In genomic region chr21:36069713-36070573, GRCh38 we compare ENCODE assay signal across 1 cellular context.
A peak's percentile ranks its signal among the peaks of the same experiment; 100 is the strongest.
TF ChIP-seq lines count a peak whose summit lies in the region.

CBR1 (plus strand) TSS chr21:36070024; CDS start chr21:36070116, 92 bp downstream.

TF ChIP-seq in HepG2, 621 proteins besides CTCF, POLR2A, EP300 and RAD21 (continued from another document and continues in another):
- no peak for TF ChIP-seq NR3C1 (CRISPR knock-in tag; IDR thresholded peaks at IDR 0.05)
- TF ChIP-seq ZNF598 (CRISPR knock-in tag; IDR thresholded peaks at IDR 0.05; ENCODE audit: borderline replicate concordance): no peak
- TF ChIP-seq HNRNPL (IDR thresholded peaks at IDR 0.05; ENCODE audit: low read depth, low read length): no peak
- TF ChIP-seq, protein P1, sequence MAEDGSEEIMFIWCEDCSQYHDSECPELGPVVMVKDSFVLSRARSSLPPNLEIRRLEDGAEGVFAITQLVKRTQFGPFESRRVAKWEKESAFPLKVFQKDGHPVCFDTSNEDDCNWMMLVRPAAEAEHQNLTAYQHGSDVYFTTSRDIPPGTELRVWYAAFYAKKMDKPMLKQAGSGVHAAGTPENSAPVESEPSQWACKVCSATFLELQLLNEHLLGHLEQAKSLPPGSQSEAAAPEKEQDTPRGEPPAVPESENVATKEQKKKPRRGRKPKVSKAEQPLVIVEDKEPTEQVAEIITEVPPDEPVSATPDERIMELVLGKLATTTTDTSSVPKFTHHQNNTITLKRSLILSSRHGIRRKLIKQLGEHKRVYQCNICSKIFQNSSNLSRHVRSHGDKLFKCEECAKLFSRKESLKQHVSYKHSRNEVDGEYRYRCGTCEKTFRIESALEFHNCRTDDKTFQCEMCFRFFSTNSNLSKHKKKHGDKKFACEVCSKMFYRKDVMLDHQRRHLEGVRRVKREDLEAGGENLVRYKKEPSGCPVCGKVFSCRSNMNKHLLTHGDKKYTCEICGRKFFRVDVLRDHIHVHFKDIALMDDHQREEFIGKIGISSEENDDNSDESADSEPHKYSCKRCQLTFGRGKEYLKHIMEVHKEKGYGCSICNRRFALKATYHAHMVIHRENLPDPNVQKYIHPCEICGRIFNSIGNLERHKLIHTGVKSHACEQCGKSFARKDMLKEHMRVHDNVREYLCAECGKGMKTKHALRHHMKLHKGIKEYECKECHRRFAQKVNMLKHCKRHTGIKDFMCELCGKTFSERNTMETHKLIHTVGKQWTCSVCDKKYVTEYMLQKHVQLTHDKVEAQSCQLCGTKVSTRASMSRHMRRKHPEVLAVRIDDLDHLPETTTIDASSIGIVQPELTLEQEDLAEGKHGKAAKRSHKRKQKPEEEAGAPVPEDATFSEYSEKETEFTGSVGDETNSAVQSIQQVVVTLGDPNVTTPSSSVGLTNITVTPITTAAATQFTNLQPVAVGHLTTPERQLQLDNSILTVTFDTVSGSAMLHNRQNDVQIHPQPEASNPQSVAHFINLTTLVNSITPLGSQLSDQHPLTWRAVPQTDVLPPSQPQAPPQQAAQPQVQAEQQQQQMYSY (CRISPR knock-in tag; IDR thresholded peaks at IDR 0.05): peak; percentile 51; the same call in 1 of the 2 replicates
- no peak for TF ChIP-seq ATF1 (CRISPR knock-in tag; IDR thresholded peaks at IDR 0.05)
- TF ChIP-seq NR1H2 (CRISPR knock-in tag; IDR thresholded peaks at IDR 0.05; ENCODE audit: borderline replicate concordance, low read depth): no peak
- no peak; the same call in 2 of the 3 replicates for TF ChIP-seq MXI1 (IDR thresholded peaks at IDR 0.05; ENCODE audit: borderline replicate concordance, low read depth, low read length)
- TF ChIP-seq, protein P2, sequence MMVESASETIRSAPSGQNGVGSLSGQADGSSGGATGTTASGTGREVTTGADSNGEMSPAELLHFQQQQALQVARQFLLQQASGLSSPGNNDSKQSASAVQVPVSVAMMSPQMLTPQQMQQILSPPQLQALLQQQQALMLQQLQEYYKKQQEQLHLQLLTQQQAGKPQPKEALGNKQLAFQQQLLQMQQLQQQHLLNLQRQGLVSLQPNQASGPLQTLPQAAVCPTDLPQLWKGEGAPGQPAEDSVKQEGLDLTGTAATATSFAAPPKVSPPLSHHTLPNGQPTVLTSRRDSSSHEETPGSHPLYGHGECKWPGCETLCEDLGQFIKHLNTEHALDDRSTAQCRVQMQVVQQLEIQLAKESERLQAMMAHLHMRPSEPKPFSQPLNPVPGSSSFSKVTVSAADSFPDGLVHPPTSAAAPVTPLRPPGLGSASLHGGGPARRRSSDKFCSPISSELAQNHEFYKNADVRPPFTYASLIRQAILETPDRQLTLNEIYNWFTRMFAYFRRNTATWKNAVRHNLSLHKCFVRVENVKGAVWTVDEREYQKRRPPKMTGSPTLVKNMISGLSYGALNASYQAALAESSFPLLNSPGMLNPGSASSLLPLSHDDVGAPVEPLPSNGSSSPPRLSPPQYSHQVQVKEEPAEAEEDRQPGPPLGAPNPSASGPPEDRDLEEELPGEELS (CRISPR knock-in tag; IDR thresholded peaks at IDR 0.05): no peak
- no peak for TF ChIP-seq FOXA1 (IDR thresholded peaks at IDR 0.05)
- 0 out of 2 replicates have a peak, but pooled peaks have one; percentile 12 for TF ChIP-seq FOXA1 (CRISPR knock-in tag; IDR thresholded peaks at IDR 0.05)
- no peak for TF ChIP-seq FOXK1 (CRISPR knock-in tag; IDR thresholded peaks at IDR 0.05; ENCODE audit: borderline replicate concordance, low read depth)
- peak; percentile 80 for TF ChIP-seq RBFOX2 (IDR thresholded peaks at IDR 0.05; ENCODE audit: low read depth, low read length)
- TF ChIP-seq ZNF282 (IDR thresholded peaks at IDR 0.05; ENCODE audit: partially characterized antibody): no peak
- TF ChIP-seq, protein P3, sequence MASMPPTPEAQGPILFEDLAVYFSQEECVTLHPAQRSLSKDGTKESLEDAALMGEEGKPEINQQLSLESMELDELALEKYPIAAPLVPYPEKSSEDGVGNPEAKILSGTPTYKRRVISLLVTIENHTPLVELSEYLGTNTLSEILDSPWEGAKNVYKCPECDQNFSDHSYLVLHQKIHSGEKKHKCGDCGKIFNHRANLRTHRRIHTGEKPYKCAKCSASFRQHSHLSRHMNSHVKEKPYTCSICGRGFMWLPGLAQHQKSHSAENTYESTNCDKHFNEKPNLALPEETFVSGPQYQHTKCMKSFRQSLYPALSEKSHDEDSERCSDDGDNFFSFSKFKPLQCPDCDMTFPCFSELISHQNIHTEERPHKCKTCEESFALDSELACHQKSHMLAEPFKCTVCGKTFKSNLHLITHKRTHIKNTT (CRISPR knock-in tag; IDR thresholded peaks at IDR 0.05): no peak
- no peak for TF ChIP-seq FOXP1 (IDR thresholded peaks at IDR 0.05)
- TF ChIP-seq FOXP1 (CRISPR knock-in tag; IDR thresholded peaks at IDR 0.05): no peak
- no peak for TF ChIP-seq PCBP1 (IDR thresholded peaks at IDR 0.05; ENCODE audit: borderline replicate concordance, low read depth, low read length)
- TF ChIP-seq POLR2AphosphoS5 (IDR thresholded peaks at IDR 0.05; ENCODE audit: low read depth, low read length): peak; percentile 61
- no peak for TF ChIP-seq ZNF619 (CRISPR knock-in tag; IDR thresholded peaks at IDR 0.05)
- TF ChIP-seq, protein P4, sequence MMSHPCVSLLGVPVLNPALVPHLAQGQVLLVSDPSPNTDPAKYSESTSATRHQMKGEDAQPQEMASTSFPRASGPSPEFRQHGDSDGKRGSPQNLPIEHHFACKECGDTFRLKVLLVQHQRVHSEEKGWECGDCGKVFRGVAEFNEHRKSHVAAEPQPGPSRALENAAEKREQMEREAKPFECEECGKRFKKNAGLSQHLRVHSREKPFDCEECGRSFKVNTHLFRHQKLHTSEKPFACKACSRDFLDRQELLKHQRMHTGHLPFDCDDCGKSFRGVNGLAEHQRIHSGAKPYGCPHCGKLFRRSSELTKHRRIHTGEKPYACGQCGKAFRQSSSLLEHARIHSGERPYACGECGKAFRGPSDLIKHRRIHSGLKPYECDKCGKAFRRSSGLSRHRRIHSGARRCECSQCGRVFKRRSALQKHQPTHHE (CRISPR knock-in tag; IDR thresholded peaks at IDR 0.05; ENCODE audit: borderline replicate concordance): peak; percentile 42; the same call in 1 of the 2 replicates
- peak; percentile 60; the same call in 1 of the 2 replicates for TF ChIP-seq HIVEP1 (CRISPR knock-in tag; IDR thresholded peaks at IDR 0.05)
- no peak; the same call in 1 of the 2 replicates for TF ChIP-seq JUND (CRISPR knock-in tag; IDR thresholded peaks at IDR 0.05)
- TF ChIP-seq CREB3 (CRISPR knock-in tag; IDR thresholded peaks at IDR 0.05): no peak
- no peak for TF ChIP-seq MTA3 (CRISPR knock-in tag; IDR thresholded peaks at IDR 0.05)
- TF ChIP-seq ZNF207 (IDR thresholded peaks at IDR 0.05; ENCODE audit: borderline replicate concordance): no peak
- TF ChIP-seq, protein P5, sequence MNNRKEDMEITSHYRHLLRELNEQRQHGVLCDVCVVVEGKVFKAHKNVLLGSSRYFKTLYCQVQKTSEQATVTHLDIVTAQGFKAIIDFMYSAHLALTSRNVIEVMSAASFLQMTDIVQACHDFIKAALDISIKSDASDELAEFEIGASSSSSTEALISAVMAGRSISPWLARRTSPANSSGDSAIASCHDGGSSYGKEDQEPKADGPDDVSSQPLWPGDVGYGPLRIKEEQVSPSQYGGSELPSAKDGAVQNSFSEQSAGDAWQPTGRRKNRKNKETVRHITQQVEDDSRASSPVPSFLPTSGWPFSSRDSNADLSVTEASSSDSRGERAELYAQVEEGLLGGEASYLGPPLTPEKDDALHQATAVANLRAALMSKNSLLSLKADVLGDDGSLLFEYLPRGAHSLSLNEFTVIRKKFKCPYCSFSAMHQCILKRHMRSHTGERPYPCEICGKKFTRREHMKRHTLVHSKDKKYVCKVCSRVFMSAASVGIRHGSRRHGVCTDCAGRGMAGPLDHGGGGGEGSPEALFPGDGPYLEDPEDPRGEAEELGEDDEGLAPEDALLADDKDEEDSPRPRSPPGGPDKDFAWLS (CRISPR knock-in tag; IDR thresholded peaks at IDR 0.05; ENCODE audit: borderline replicate concordance): no peak
- no peak for TF ChIP-seq IKZF1 (IDR thresholded peaks at IDR 0.05)
- TF ChIP-seq, protein P6, sequence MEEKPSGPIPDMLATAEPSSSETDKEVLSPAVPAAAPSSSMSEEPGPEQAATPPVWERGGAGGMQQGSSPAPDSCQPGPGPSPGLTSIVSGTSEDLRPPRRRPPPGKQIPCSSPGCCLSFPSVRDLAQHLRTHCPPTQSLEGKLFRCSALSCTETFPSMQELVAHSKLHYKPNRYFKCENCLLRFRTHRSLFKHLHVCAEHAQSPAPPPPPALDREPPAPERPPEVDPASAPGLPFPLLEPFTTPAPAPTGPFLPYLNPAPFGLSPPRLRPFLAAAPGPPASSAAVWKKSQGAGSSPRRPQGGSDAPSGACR (CRISPR knock-in tag; IDR thresholded peaks at IDR 0.05): no peak
- TF ChIP-seq ZBTB3 (CRISPR knock-in tag; IDR thresholded peaks at IDR 0.05; ENCODE audit: borderline replicate concordance, low read depth): no peak
- TF ChIP-seq DNMT3B (CRISPR knock-in tag; conservative IDR thresholded peaks at IDR 0.05): no peak
- no peak for TF ChIP-seq FOXA3 (CRISPR knock-in tag; IDR thresholded peaks at IDR 0.05)
- TF ChIP-seq KDM5B (CRISPR knock-in tag; IDR thresholded peaks at IDR 0.05; ENCODE audit: borderline replicate concordance): peak; percentile 54; the same call in 1 of the 2 replicates
- TF ChIP-seq GATA4 (IDR thresholded peaks at IDR 0.05; ENCODE audit: borderline replicate concordance, low read depth): no peak
- TF ChIP-seq CCDC6 (CRISPR knock-in tag; IDR thresholded peaks at IDR 0.05): no peak
- TF ChIP-seq MLXIP (CRISPR knock-in tag; IDR thresholded peaks at IDR 0.05; ENCODE audit: borderline replicate concordance): no peak
- TF ChIP-seq, protein P7, sequence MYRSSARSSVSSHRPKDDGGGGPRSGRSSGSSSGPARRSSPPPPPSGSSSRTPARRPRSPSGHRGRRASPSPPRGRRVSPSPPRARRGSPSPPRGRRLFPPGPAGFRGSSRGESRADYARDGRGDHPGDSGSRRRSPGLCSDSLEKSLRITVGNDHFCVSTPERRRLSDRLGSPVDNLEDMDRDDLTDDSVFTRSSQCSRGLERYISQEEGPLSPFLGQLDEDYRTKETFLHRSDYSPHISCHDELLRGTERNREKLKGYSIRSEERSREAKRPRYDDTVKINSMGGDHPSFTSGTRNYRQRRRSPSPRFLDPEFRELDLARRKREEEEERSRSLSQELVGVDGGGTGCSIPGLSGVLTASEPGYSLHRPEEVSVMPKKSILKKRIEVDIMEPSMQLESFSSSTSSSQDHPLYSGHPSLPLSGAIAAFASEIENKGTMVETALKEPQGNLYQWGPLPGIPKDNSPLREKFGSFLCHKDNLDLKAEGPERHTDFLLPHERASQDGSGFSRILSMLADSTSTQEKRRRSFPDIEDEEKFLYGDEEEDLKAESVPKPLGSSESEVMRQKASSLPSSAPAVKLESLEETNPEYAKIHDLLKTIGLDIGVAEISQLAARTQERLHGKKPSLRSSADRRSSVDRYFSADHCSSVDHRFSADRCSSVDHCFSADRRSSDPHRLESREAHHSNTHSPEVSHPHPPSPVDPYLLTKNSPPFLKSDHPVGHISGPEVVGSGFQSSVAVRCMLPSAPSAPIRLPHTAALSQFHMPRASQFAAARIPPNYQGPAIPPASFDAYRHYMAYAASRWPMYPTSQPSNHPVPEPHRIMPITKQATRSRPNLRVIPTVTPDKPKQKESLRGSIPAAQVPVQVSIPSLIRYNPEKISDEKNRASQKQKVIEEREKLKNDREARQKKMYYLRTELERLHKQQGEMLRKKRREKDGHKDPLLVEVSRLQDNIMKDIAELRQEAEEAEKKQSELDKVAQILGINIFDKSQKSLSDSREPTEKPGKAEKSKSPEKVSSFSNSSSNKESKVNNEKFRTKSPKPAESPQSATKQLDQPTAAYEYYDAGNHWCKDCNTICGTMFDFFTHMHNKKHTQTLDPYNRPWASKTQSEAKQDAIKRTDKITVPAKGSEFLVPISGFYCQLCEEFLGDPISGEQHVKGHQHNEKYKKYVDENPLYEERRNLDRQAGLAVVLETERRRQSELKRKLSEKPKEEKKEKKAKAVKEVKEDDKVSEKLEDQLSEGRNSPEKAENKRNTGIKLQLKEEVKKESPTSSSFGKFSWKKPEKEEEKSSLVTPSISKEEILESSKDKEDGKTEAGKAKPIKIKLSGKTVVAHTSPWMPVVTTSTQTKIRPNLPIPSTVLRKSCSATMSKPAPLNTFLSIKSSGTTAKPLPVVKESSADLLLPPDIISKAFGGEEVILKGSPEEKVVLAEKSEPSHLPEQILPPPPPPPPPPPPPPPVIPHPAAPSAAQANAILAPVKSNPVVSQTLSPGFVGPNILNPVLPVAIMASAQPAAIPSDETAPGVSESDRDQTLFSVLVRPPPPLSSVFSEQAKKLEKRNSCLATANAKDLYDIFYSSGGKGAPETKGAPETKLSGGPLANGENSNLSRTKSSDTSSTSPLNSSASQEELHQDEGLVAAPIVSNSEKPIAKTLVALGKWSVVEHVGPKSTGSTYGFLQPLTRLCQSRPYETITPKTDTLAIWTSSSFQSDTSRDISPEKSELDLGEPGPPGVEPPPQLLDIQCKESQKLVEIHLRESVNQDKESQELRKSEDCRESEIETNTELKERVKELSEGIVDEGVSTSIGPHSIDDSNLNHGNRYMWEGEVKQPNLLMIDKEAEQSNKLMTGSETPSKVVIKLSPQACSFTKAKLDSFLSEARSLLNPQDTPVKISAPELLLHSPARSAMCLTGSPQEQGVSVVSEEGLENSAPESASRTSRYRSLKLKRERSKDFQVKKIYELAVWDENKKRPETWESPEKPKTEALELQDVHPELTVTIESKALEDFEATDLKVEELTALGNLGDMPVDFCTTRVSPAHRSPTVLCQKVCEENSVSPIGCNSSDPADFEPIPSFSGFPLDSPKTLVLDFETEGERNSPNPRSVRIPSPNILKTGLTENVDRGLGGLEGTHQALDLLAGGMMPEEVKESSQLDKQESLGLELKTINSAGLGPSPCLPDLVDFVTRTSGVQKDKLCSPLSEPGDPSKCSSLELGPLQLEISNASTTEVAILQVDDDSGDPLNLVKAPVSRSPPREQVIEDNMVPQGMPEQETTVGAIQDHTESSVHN (CRISPR knock-in tag; IDR thresholded peaks at IDR 0.05): 0 out of 2 replicates have a peak, but pooled peaks have one; percentile 31
